In the genomic region with DNA sequence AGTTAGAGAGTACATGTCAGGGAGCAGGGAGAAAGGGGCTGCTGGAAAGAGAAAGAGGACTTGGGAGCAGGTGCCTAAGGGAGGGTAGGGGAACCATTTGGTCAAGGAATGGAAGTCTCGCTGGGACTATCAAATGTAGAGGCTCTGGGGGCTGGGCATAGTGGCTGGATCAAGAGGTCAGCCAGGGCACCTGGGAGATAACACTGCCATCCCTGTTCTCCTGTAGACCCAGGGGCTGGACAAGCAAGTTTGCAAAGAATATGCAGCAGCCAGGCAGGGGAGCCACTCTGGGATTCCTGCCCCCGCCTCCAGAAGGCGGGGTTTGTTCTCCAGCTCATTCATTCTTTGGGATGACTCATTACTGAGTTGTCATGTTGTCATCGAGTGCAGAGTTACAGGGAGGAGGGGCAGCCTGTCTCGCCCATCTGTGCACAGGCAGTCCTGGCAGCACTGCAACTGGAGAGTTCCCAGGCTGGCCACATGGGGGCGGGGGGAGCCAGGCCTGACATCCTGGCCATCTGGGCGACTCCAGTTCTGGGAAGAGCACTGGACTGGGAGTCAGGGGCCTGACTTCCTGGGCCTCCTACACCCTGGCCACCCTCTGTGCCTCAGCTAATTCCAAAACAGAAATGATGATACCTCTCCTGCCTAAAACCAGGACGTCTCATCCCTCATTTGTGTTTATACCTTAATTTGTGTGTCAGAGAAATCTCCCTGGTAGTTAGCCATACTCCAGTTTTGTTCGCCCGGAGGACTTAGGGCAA, we compare ENCODE assay signal across 8 cellular contexts. TPM values are rescaled to one million over a fixed set of nuclear protein-coding genes. Genes with fewer than 3 reads are reported as not detected.
DNase-seq lines count a peak whose midpoint lies in the region; ATAC-seq and TF ChIP-seq lines count a peak whose summit lies in the region.

No MANE protein-coding gene starts in this region.

- no peaks in the 10 kb centered on the region for H3K36me3 ChIP-seq in GM23338 (ENCODE audit: insufficient read depth)

- no peaks in the 10 kb centered on the region for H3K36me3 Mint-ChIP-seq in GM23338 (ENCODE audit: low read depth)
- H3K36me3 Mint-ChIP-seq in naive thymus-derived CD8-positive, alpha-beta T cell, result no peaks in the 10 kb centered on the region
- H3K36me3 Mint-ChIP-seq in stimulated activated memory B cell treated with anti-CD40 and anti-IgM and Interleukin-4, amounts not matched to agents 10 μg/mL and 1 μg/mL and 100 μg/mL, for 72 hours, result no peaks in the 10 kb centered on the region

- H3K4me1 ChIP-seq in GM23338 (ENCODE audit: insufficient read depth), result peaks cover 13% of the 10 kb centered on the region

- H3K4me3 ChIP-seq in GM23338, result no peak overlapping the region; the same call in 1 of the 2 replicates

- no peaks in the 10 kb centered on the region for H3K9me2 ChIP-seq in GM23338 (ENCODE audit: insufficient read depth)

- ATAC-seq in GM23338 (peak; percentile 97), esophagus mucosa (peak; percentile 100)
- peak; percentile 98 to 100 for ATAC-seq in naive thymus-derived CD8-positive, alpha-beta T cell
- ATAC-seq in stimulated activated memory B cell treated with anti-CD40 and anti-IgM and Interleukin-4, amounts not matched to agents 10 μg/mL and 1 μg/mL and 100 μg/mL, for 72 hours, result peak; percentile 93

- no peak overlapping the region for H2AFZ ChIP-seq in GM23338

- H3K9me3 Mint-ChIP-seq in GM23338, result no peaks in the 10 kb centered on the region
- no peaks in the 10 kb centered on the region for H3K9me3 Mint-ChIP-seq in naive thymus-derived CD8-positive, alpha-beta T cell
- H3K9me3 Mint-ChIP-seq in stimulated activated memory B cell treated with anti-CD40 and anti-IgM and Interleukin-4, amounts not matched to agents 10 μg/mL and 1 μg/mL and 100 μg/mL, for 72 hours, result no peaks in the 10 kb centered on the region

- peak; percentile 73 to 92 for TF ChIP-seq CTCF in GM23338 (conservative IDR thresholded peaks at IDR 0.05; ENCODE audit: low read depth in 2 of 2)

- H3K27me3 ChIP-seq in GM23338 (ENCODE audit: insufficient read depth), result no peaks in the 10 kb centered on the region

- peaks cover 4% of the 10 kb centered on the region for H3K27me3 Mint-ChIP-seq in GM23338 (ENCODE audit: insufficient read depth, low read depth, poor library complexity)
- H3K27me3 Mint-ChIP-seq in naive thymus-derived CD8-positive, alpha-beta T cell, result no peaks in the 10 kb centered on the region
- no peaks in the 10 kb centered on the region for H3K27me3 Mint-ChIP-seq in stimulated activated memory B cell treated with anti-CD40 and anti-IgM and Interleukin-4, amounts not matched to agents 10 μg/mL and 1 μg/mL and 100 μg/mL, for 72 hours

- H4K20me1 ChIP-seq in GM23338 (replicated peaks; ENCODE audit: insufficient read depth), result no peaks in the 10 kb centered on the region

- DNase-seq in DMS79 treated with DMSO at 0.1 percent for 48 hours (lab: John Stamatoyannopoulos, UW) (peak; percentile 44), GM23338 (ENCODE audit: low spot score) (peak; percentile 94), Kasumi-1 (lab: John Stamatoyannopoulos, UW) (peak; percentile 94)
- DNase-seq in activated T-cell treated with anti-CD3 and anti-CD28 coated beads, Interleukin-2, amount 50 U/mL, for 1 hour, result peak; percentile 76
- DNase-seq in naive thymus-derived CD8-positive, alpha-beta T cell, result peak; percentile 46 to 86 (median 60)

- H3F3A ChIP-seq in GM23338 (replicated peaks; ENCODE audit: low read depth), result no peaks in the 10 kb centered on the region

- H3K4me3 Mint-ChIP-seq in GM23338, result peak overlapping the region; percentile 47
- H3K4me3 Mint-ChIP-seq in naive thymus-derived CD8-positive, alpha-beta T cell, result no peak overlapping the region
- no peak overlapping the region for H3K4me3 Mint-ChIP-seq in stimulated activated memory B cell treated with anti-CD40 and anti-IgM and Interleukin-4, amounts not matched to agents 10 μg/mL and 1 μg/mL and 100 μg/mL, for 72 hours

- no peaks in the 10 kb centered on the region for H3K79me2 ChIP-seq in GM23338 (replicated peaks; ENCODE audit: insufficient read depth)

- H3K27ac ChIP-seq in GM23338 (ENCODE audit: low read depth), result no peak overlapping the region

- peak overlapping the region; percentile 91 for H3K27ac Mint-ChIP-seq in GM23338
- peak overlapping the region in 2 of 10 donors; percentile 17 to 25 for H3K27ac Mint-ChIP-seq in naive thymus-derived CD8-positive, alpha-beta T cell
- H3K27ac Mint-ChIP-seq in stimulated activated memory B cell treated with anti-CD40 and anti-IgM and Interleukin-4, amounts not matched to agents 10 μg/mL and 1 μg/mL and 100 μg/mL, for 72 hours, result no peak overlapping the region

- POLR2A ChIA-PET in naive thymus-derived CD8-positive, alpha-beta T cell (lab: Charles Lee), result interaction anchor here (0.6 kb wide), 1 partner anchor 1140 kb away, joined by 3 read pairs; no protein-coding TSS in a partner anchor

- H3K4me1 Mint-ChIP-seq in GM23338, result peaks cover 23% of the 10 kb centered on the region
- peaks cover 0 to 10% (median 8%) of the 10 kb centered on the region in 4 donors for H3K4me1 Mint-ChIP-seq in naive thymus-derived CD8-positive, alpha-beta T cell
- H3K4me1 Mint-ChIP-seq in stimulated activated memory B cell treated with anti-CD40 and anti-IgM and Interleukin-4, amounts not matched to agents 10 μg/mL and 1 μg/mL and 100 μg/mL, for 72 hours, result peaks cover 10% of the 10 kb centered on the region

- H3K4me2 ChIP-seq in GM23338, result peak overlapping the region; percentile 68

TF ChIP-seq in GM23338, 12 proteins besides CTCF, POLR2A, EP300 and RAD21:
- TF ChIP-seq CREB1 (CRISPR knock-in tag; IDR thresholded peaks at IDR 0.05; ENCODE audit: low read depth) (peak; percentile 85), JUNB (IDR thresholded peaks at IDR 0.05; ENCODE audit: unreplicated experiment) (no peak)
TF ChIP-seq in GM23338: peak in this region for 1.

TF ChIP-seq in PFSK-1, 5 proteins besides CTCF, POLR2A, EP300 and RAD21:
- TF ChIP-seq, protein P1, sequence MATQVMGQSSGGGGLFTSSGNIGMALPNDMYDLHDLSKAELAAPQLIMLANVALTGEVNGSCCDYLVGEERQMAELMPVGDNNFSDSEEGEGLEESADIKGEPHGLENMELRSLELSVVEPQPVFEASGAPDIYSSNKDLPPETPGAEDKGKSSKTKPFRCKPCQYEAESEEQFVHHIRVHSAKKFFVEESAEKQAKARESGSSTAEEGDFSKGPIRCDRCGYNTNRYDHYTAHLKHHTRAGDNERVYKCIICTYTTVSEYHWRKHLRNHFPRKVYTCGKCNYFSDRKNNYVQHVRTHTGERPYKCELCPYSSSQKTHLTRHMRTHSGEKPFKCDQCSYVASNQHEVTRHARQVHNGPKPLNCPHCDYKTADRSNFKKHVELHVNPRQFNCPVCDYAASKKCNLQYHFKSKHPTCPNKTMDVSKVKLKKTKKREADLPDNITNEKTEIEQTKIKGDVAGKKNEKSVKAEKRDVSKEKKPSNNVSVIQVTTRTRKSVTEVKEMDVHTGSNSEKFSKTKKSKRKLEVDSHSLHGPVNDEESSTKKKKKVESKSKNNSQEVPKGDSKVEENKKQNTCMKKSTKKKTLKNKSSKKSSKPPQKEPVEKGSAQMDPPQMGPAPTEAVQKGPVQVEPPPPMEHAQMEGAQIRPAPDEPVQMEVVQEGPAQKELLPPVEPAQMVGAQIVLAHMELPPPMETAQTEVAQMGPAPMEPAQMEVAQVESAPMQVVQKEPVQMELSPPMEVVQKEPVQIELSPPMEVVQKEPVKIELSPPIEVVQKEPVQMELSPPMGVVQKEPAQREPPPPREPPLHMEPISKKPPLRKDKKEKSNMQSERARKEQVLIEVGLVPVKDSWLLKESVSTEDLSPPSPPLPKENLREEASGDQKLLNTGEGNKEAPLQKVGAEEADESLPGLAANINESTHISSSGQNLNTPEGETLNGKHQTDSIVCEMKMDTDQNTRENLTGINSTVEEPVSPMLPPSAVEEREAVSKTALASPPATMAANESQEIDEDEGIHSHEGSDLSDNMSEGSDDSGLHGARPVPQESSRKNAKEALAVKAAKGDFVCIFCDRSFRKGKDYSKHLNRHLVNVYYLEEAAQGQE (IDR thresholded peaks at IDR 0.05; ENCODE audit: insufficient read depth in 1 of 2, low read depth in 2 of 2, low read length in 2 of 2), result no peak; a peak in 1 of 4 replicates
- peak; percentile 100 for TF ChIP-seq FOXP2 (optimal IDR thresholded peaks at IDR 0.05; ENCODE audit: borderline replicate concordance, extremely low read depth, extremely low read length, insufficient read depth)
- TF ChIP-seq TAF1 (IDR thresholded peaks at IDR 0.05; ENCODE audit: borderline replicate concordance, insufficient read depth, low read length), result no peak
- TF ChIP-seq POLR2AphosphoS5 (IDR thresholded peaks at IDR 0.05; ENCODE audit: low read depth, low read length), result peak; percentile 65
- peak; percentile 94 for TF ChIP-seq SIN3A (IDR thresholded peaks at IDR 0.05; ENCODE audit: borderline replicate concordance, insufficient read depth, low read length)
TF ChIP-seq in PFSK-1: peak in this region for 3.

RNA-seq across cellular contexts. Expression of a gene that starts 28.2 kb away (rescaled TPM):
- total RNA-seq in GM23338 (2014; rRNA removed; shearing (Covaris generic)), result 28.2 and 31.8 TPM in 2 replicates
- polyA plus RNA-seq in GM23338 (2016; fragmentation: Nextera tagmentation; extraction: Ambion mirVana), result 14.2 and 16.9 TPM in 2 replicates
- polyA plus RNA-seq in PFSK-1 (2012; ENCODE audit: insufficient read length, low read depth), result 196 TPM
- total RNA-seq in esophagus mucosa, result 42.6 TPM
- total RNA-seq in naive thymus-derived CD8-positive, alpha-beta T cell, result 10 to 100 TPM; 32.8 to 33.8 TPM
- polyA plus RNA-seq in naive thymus-derived CD8-positive, alpha-beta T cell, result 1 to 10 TPM; 3.7 to 4.5 (median 3.8) TPM

Comparison
In these comparisons a context has a peak if more than half of its experiments do, and no peak if none do; other contexts are left out.
1. DNase-seq: peak in every context shown above with its lines; median percentile 94 in GM23338; 94 in Kasumi-1; 76 in activated T-cell treated with anti-CD3 and anti-CD28 coated beads, Interleukin-2, amount 50 U/mL, for 1 hour; 60 in naive thymus-derived CD8-positive, alpha-beta T cell; 44 in DMS79 treated with DMSO at 0.1 percent for 48 hours.